In genomic region chr2:100767224-100767653, GRCh38 we compare ENCODE assay signal across 12 cellular contexts. TPM values are rescaled to one million over a fixed set of nuclear protein-coding genes. Genes with fewer than 3 reads are reported as not detected.
A peak's percentile ranks its signal among the peaks of the same experiment; 100 is the strongest.
DNase-seq lines count a peak whose midpoint lies in the region; ATAC-seq and TF ChIP-seq lines count a peak whose summit lies in the region.
"Had no signal": no experiment of that assay in that cellular context is flagged by ENCODE, and none has a peak within 500 bp of the region (broad histone marks: within the 10 kb centered on the region; RNA-seq: fewer than 3 reads in every experiment).

No MANE protein-coding gene starts in this region.

- no peaks in the 10 kb centered on the region for H4K20me1 ChIP-seq in fibroblast of lung (ENCODE audit: control insufficient read depth, extremely low read depth, insufficient read depth, low read length)

- H3K27me3 ChIP-seq in fibroblast of lung (ENCODE audit: control insufficient read depth, insufficient read depth, low read length) (no peaks in the 10 kb centered on the region), skeletal muscle satellite cell (ENCODE audit: control insufficient read depth, insufficient read depth, low read length) (no peaks in the 10 kb centered on the region)
- H3K27me3 ChIP-seq: left lung, Peyer's patch had no signal

- ATAC-seq in SK-N-SH treated with all-trans-retinoic acid at 6 μM for 48 hours (peak; percentile 87), GM19328 (IDR thresholded peaks at IDR 0.05; ENCODE audit: unreplicated experiment) (no peak)
- ATAC-seq in activated CD4-positive, CD25-positive, alpha-beta regulatory T cell treated with anti-CD3 and anti-CD28 coated beads, Interleukin-2, amount 50 U/mL, for 24 hours = no peak
- ATAC-seq: left lung had no signal

- TF ChIP-seq CTCF in fibroblast of lung (conservative IDR thresholded peaks at IDR 0.05 in 1 of 2, IDR thresholded peaks at IDR 0.05 in 1 of 2; ENCODE audit: low read depth in 1 of 2, low read length in 2 of 2) = no peak

- H3K4me2 ChIP-seq in fibroblast of lung (ENCODE audit: extremely low read depth, insufficient read depth, low read length) = peak overlapping the region; percentile 51
- H3K4me2 ChIP-seq in skeletal muscle satellite cell (ENCODE audit: low read length) = peak overlapping the region; percentile 43

- no peak overlapping the region for H3K9ac ChIP-seq in fibroblast of lung (ENCODE audit: insufficient read depth, low read length)
- H3K9ac ChIP-seq in skeletal muscle satellite cell (ENCODE audit: low read depth, low read length) = peak overlapping the region; percentile 34

- H3K36me3 ChIP-seq in fibroblast of lung (ENCODE audit: control insufficient read depth, insufficient read depth, low read length) (no peaks in the 10 kb centered on the region), skeletal muscle satellite cell (ENCODE audit: insufficient read depth, low read length) (no peaks in the 10 kb centered on the region)
- H3K36me3 ChIP-seq: left lung, Peyer's patch had no signal

- no peak overlapping the region for H3K27ac ChIP-seq in fibroblast of lung (ENCODE audit: insufficient read depth, low read length)
- H3K27ac ChIP-seq: left lung, Peyer's patch had no signal

- H3K79me2 ChIP-seq in fibroblast of lung (ENCODE audit: control insufficient read depth, insufficient read depth, low read length) = no peaks in the 10 kb centered on the region

- H3K4me3 ChIP-seq in fibroblast of lung (replicated peaks in 1 of 4; ENCODE audit: control extremely low read depth in 1 of 4, insufficient read depth in 1 of 4, low read depth in 3 of 4, low read length in 4 of 4) (no peak overlapping the region), skeletal muscle satellite cell (ENCODE audit: low read length) (no peak overlapping the region)
- H3K4me3 ChIP-seq: left lung, Peyer's patch had no signal

- H3K4me1 ChIP-seq in fibroblast of lung (ENCODE audit: control insufficient read depth, extremely low read depth, insufficient read depth, low read length) = peaks cover 18% of the 10 kb centered on the region
- peaks cover 27% of the 10 kb centered on the region for H3K4me1 ChIP-seq in skeletal muscle satellite cell (ENCODE audit: control insufficient read depth, insufficient read depth, low read length)
- H3K4me1 ChIP-seq: left lung, Peyer's patch had no signal

- no peak overlapping the region for H2AFZ ChIP-seq in fibroblast of lung (ENCODE audit: low read length)

- H3K9me3 ChIP-seq in fibroblast of lung (ENCODE audit: control insufficient read depth, insufficient read depth, low read depth, low read length) (no peaks in the 10 kb centered on the region), skeletal muscle satellite cell (replicated peaks; ENCODE audit: low read length) (no peaks in the 10 kb centered on the region)
- H3K9me3 ChIP-seq: left lung, Peyer's patch had no signal

- DNase-seq in H4 (ENCODE audit: low spot score) = peak; percentile 57
- DNase-seq in fibroblast of lung (ENCODE audit: low read depth in 2 of 2) = peak; percentile 43 to 83
- DNase-seq in NCI-H2029 (lab: John Stamatoyannopoulos, UW) = no peak
- no peak for DNase-seq in stimulated activated CD4-positive, alpha-beta T cell treated with anti-CD3 and anti-CD28 coated beads, Interleukin-4, amount 100 ng/mL, for 24 hours
- DNase-seq: activated T-cell treated with anti-CD3 and anti-CD28 coated beads, Interleukin-2, amount 50 U/mL, for 24 hours; left lung; Peyer's patch; stimulated activated naive CD4-positive, alpha-beta T cell treated with Interleukin-2 at 50 U/mL for 16 hours had no signal

TF ChIP-seq in SK-N-SH treated with all-trans-retinoic acid at 6 μM for 48 hours, 23 proteins besides CTCF, POLR2A, EP300 and RAD21:
- TF ChIP-seq ZC3H10 (CRISPR knock-in tag; IDR thresholded peaks at IDR 0.05) (peak; percentile 95), OSR1 (CRISPR knock-in tag; IDR thresholded peaks at IDR 0.05) (no peak), ISL1 (CRISPR knock-in tag; IDR thresholded peaks at IDR 0.05) (peak; percentile 87), CSDC2 (CRISPR knock-in tag; IDR thresholded peaks at IDR 0.05) (peak; percentile 92), TOX (CRISPR knock-in tag; IDR thresholded peaks at IDR 0.05; ENCODE audit: borderline replicate concordance) (peak; percentile 81), RARB (CRISPR knock-in tag; IDR thresholded peaks at IDR 0.05) (0 out of 2 replicates have a peak, but pooled peaks have one; percentile 78)

RNA-seq across cellular contexts. Expression of gene NPAS2, which starts 52.7 kb away (rescaled TPM):
- 2.8 and 4.7 TPM in 2 replicates for total RNA-seq in H4 (2014; rRNA removed; shearing (Covaris generic))
- 2.3 and 3.6 TPM in 2 replicates for total RNA-seq in fibroblast of lung
- polyA plus RNA-seq in fibroblast of lung = 4.9 and 8.7 TPM in 2 replicates
- polyA plus RNA-seq in fibroblast of lung (2012) = 6.8 and 10.8 TPM in 2 replicates
- polyA minus RNA-seq in fibroblast of lung (ENCODE audit: low replicate concordance) = 7.2 and 24.0 TPM in 2 replicates
- 7.4 and 8.9 TPM in 2 replicates for total RNA-seq in skeletal muscle satellite cell (2012; rRNA removed)

Comparison
In these comparisons a context has a peak if more than half of its experiments do, and no peak if none do; other contexts are left out.
1. DNase-seq: peak in H4 (single experiment) and fibroblast of lung (2 of 2); none in NCI-H2029 (single experiment) and stimulated activated CD4-positive, alpha-beta T cell treated with anti-CD3 and anti-CD28 coated beads, Interleukin-4, amount 100 ng/mL, for 24 hours (single experiment).